ENCODE assay signal across 2 cellular contexts in genomic region chr4:137069473-137069872, GRCh38.
TF ChIP-seq lines count a peak whose summit lies in the region.

No MANE protein-coding gene starts in this region.

TF ChIP-seq in SK-N-SH, 30 proteins besides CTCF, POLR2A, EP300 and RAD21 (continued from another document):
- TF ChIP-seq USF2 (IDR thresholded peaks at IDR 0.05; ENCODE audit: borderline replicate concordance, low read depth, low read length): no peak
- TF ChIP-seq TEAD4 (IDR thresholded peaks at IDR 0.05; ENCODE audit: borderline replicate concordance, insufficient read depth): no peak
- TF ChIP-seq RCOR1 (IDR thresholded peaks at IDR 0.05; ENCODE audit: low read length): no peak
- TF ChIP-seq SMC3 (IDR thresholded peaks at IDR 0.05; ENCODE audit: low read depth, low read length): no peak
- no peak for TF ChIP-seq MAX (IDR thresholded peaks at IDR 0.05; ENCODE audit: low read depth)
- no peak for TF ChIP-seq SIN3A (IDR thresholded peaks at IDR 0.05; ENCODE audit: borderline replicate concordance, low read depth, low read length)
- TF ChIP-seq TCF12 (IDR thresholded peaks at IDR 0.05): no peak
- no peak for TF ChIP-seq IRF3 (IDR thresholded peaks at IDR 0.05; ENCODE audit: low read depth, low read length)
- no peak for TF ChIP-seq FOXJ3 (CRISPR knock-in tag; IDR thresholded peaks at IDR 0.05)

TF ChIP-seq in SK-N-SH treated with all-trans-retinoic acid at 6 μM for 48 hours, 23 proteins besides CTCF, POLR2A, EP300 and RAD21 (continued from another document):
- TF ChIP-seq CSRNP3 (CRISPR knock-in tag; IDR thresholded peaks at IDR 0.05) (no peak), BACH2 (CRISPR knock-in tag; IDR thresholded peaks at IDR 0.05; ENCODE audit: borderline replicate concordance) (no peak), RARB (CRISPR knock-in tag; IDR thresholded peaks at IDR 0.05) (no peak), SNAI2 (CRISPR knock-in tag; IDR thresholded peaks at IDR 0.05) (no peak)
